In genomic region chr16:2205104-2205966, GRCh38 we compare ENCODE assay signal across 8 cellular contexts. TPM values are rescaled to one million over a fixed set of nuclear protein-coding genes. Genes with fewer than 3 reads are reported as not detected.
A peak's percentile ranks its signal among the peaks of the same experiment; 100 is the strongest.
DNase-seq lines count a peak whose midpoint lies in the region; ATAC-seq and TF ChIP-seq lines count a peak whose summit lies in the region.

A gene with protein sequence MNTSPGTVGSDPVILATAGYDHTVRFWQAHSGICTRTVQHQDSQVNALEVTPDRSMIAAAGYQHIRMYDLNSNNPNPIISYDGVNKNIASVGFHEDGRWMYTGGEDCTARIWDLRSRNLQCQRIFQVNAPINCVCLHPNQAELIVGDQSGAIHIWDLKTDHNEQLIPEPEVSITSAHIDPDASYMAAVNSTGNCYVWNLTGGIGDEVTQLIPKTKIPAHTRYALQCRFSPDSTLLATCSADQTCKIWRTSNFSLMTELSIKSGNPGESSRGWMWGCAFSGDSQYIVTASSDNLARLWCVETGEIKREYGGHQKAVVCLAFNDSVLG (plus strand): TSS chr16:2205454. CDS start chr16:2206086, 632 bp downstream.

- TF ChIP-seq POLR2A in ovary (IDR thresholded peaks at IDR 0.05): peak; percentile 77

- H3K27ac ChIP-seq in GM23338 (ENCODE audit: low read depth) (0 out of 2 replicates have a peak within 1 kb of the TSS, but pooled peaks have one; percentile 63), ovary (peak within 1 kb of the TSS; percentile 97 to 99), thymus (ENCODE audit: low read depth) (peak within 1 kb of the TSS; percentile 92)

- peak; percentile 64 for ATAC-seq in GM23338
- ATAC-seq in activated naive CD4-positive, alpha-beta T cell treated with anti-CD3 and anti-CD28 coated beads, Interleukin-2, amount 50 U/mL, for 72 hours: peak; percentile 79 to 84

- peaks cover 4% of the 10 kb centered on the region; the same call in 1 of the 2 replicates for H3K4me1 ChIP-seq in GM23338 (ENCODE audit: insufficient read depth)
- H3K4me1 ChIP-seq in Loucy (ENCODE audit: insufficient read depth, low read length, poor library complexity, severe bottlenecking): no peaks in the 10 kb centered on the region
- peaks cover 8% of the 10 kb centered on the region for H3K4me1 ChIP-seq in ovary (ENCODE audit: insufficient read depth)
- H3K4me1 ChIP-seq in thymus (ENCODE audit: control insufficient read depth, insufficient read depth, low read length): peaks cover 12% of the 10 kb centered on the region

- H3K9me3 ChIP-seq in Loucy (ENCODE audit: insufficient read depth, low read depth, low read length): no peaks in the 10 kb centered on the region
- H3K9me3 ChIP-seq in ovary: no peaks in the 10 kb centered on the region
- no peaks in the 10 kb centered on the region for H3K9me3 ChIP-seq in thymus (ENCODE audit: control insufficient read depth)

- H3K9me3 Mint-ChIP-seq in GM23338 (no peaks in the 10 kb centered on the region), glutamatergic neuron (ENCODE audit: unreplicated experiment) (peaks cover 15% of the 10 kb centered on the region)
- H3K9me3 Mint-ChIP-seq in activated naive CD4-positive, alpha-beta T cell treated with anti-CD3 and anti-CD28 coated beads, Interleukin-2, amount 50 U/mL, for 72 hours: no peaks in the 10 kb centered on the region

- TF ChIP-seq EP300 in ovary (IDR thresholded peaks at IDR 0.05): no peak

- H3K79me2 ChIP-seq in GM23338 (replicated peaks; ENCODE audit: insufficient read depth) (no peaks in the 10 kb centered on the region), Loucy (ENCODE audit: insufficient read depth, low read length) (peaks cover 6% of the 10 kb centered on the region; the same call in 1 of the 2 replicates)

- H3K27me3 ChIP-seq in GM23338 (ENCODE audit: insufficient read depth): peaks cover 16% of the 10 kb centered on the region
- no peaks in the 10 kb centered on the region for H3K27me3 ChIP-seq in Loucy (ENCODE audit: insufficient read depth, low read length, poor library complexity, severe bottlenecking)
- no peaks in the 10 kb centered on the region for H3K27me3 ChIP-seq in ovary
- peaks cover 2% of the 10 kb centered on the region for H3K27me3 ChIP-seq in thymus (ENCODE audit: control insufficient read depth, insufficient read depth)

- H3F3A ChIP-seq in GM23338 (replicated peaks; ENCODE audit: low read depth) (peaks cover 3% of the 10 kb centered on the region; the same call in 1 of the 2 replicates), Loucy (ENCODE audit: low read depth) (no peaks in the 10 kb centered on the region)

- H3K4me3 Mint-ChIP-seq in GM23338: peak within 1 kb of the TSS; percentile 84
- H3K4me3 Mint-ChIP-seq in glutamatergic neuron (ENCODE audit: unreplicated experiment): peak within 1 kb of the TSS; percentile 87

- intact Hi-C loops in ovary (cut with DNase I): no loop called here

- peak within 1 kb of the TSS; percentile 95 for H3K4me3 ChIP-seq in GM23338
- peak within 1 kb of the TSS; percentile 82 for H3K4me3 ChIP-seq in Loucy (ENCODE audit: low read length, poor library complexity, severe bottlenecking)
- peak within 1 kb of the TSS; percentile 93 for H3K4me3 ChIP-seq in ovary
- peak within 1 kb of the TSS; percentile 79 for H3K4me3 ChIP-seq in thymus (ENCODE audit: low read length)

- no peaks in the 10 kb centered on the region for H3K36me3 ChIP-seq in GM23338 (ENCODE audit: insufficient read depth)
- no peaks in the 10 kb centered on the region for H3K36me3 ChIP-seq in Loucy (ENCODE audit: insufficient read depth, low read length)
- H3K36me3 ChIP-seq in ovary: no peaks in the 10 kb centered on the region
- H3K36me3 ChIP-seq in thymus (ENCODE audit: control insufficient read depth, insufficient read depth): peaks cover 31% of the 10 kb centered on the region

- H3K27ac Mint-ChIP-seq in GM23338: peak within 1 kb of the TSS; percentile 8
- H3K27ac Mint-ChIP-seq in activated naive CD4-positive, alpha-beta T cell treated with anti-CD3 and anti-CD28 coated beads, Interleukin-2, amount 50 U/mL, for 72 hours: peak within 1 kb of the TSS; percentile 79 to 88
- peak within 1 kb of the TSS; percentile 91 for H3K27ac Mint-ChIP-seq in glutamatergic neuron (ENCODE audit: unreplicated experiment)

- H3K36me3 Mint-ChIP-seq in GM23338 (ENCODE audit: low read depth): peaks cover 14% of the 10 kb centered on the region
- H3K36me3 Mint-ChIP-seq in activated naive CD4-positive, alpha-beta T cell treated with anti-CD3 and anti-CD28 coated beads, Interleukin-2, amount 50 U/mL, for 72 hours: peaks cover 10 to 15% of the 10 kb centered on the region in 2 donors
- peaks cover 2% of the 10 kb centered on the region for H3K36me3 Mint-ChIP-seq in glutamatergic neuron (ENCODE audit: unreplicated experiment)

- DNase-seq in GF-D8 (lab: John Stamatoyannopoulos, UW) (peak; percentile 73), GM23338 (ENCODE audit: low spot score) (peak; percentile 89), SKM-1 (lab: John Stamatoyannopoulos, UW; ENCODE audit: unreplicated experiment) (peak; percentile 64), glutamatergic neuron (peak; percentile 85), ovary (peak; percentile 85 to 93 (median 91))
- DNase-seq in activated naive CD4-positive, alpha-beta T cell treated with anti-CD3 and anti-CD28 coated beads, Interleukin-2, amount 50 U/mL, for 72 hours (ENCODE audit: low spot score in 2 of 2): peak; percentile 90 to 93

- H3K4me2 ChIP-seq in GM23338: peak within 1 kb of the TSS; percentile 95
- H3K4me2 ChIP-seq in Loucy (ENCODE audit: low read depth, low read length, poor library complexity, severe bottlenecking): peak within 1 kb of the TSS; percentile 87

- WGBS in ovary, 3 donors: 0 to 1% (median 0%) methylated on average over 42 to 93 of the region's 93 CpGs
- under 1% methylated on average over 93 of the region's 93 CpGs for WGBS in thymus

- H3K9me2 ChIP-seq in GM23338 (ENCODE audit: insufficient read depth) (no peaks in the 10 kb centered on the region), Loucy (replicated peaks; ENCODE audit: low read depth, low read length) (no peaks in the 10 kb centered on the region)

- H3K27me3 Mint-ChIP-seq in GM23338 (ENCODE audit: insufficient read depth, low read depth, poor library complexity): peaks cover 20% of the 10 kb centered on the region
- peaks cover 15% of the 10 kb centered on the region for H3K27me3 Mint-ChIP-seq in glutamatergic neuron (ENCODE audit: unreplicated experiment)

- H3K4me1 Mint-ChIP-seq in GM23338 (peaks cover 13% of the 10 kb centered on the region), glutamatergic neuron (ENCODE audit: low read depth, unreplicated experiment) (peaks cover 8% of the 10 kb centered on the region)

- H3K9ac ChIP-seq in Loucy (ENCODE audit: low read depth, low read length, poor library complexity, severe bottlenecking): peak within 1 kb of the TSS; percentile 79

- H4K20me1 ChIP-seq in GM23338 (replicated peaks; ENCODE audit: insufficient read depth) (no peaks in the 10 kb centered on the region), Loucy (ENCODE audit: insufficient read depth, low read length, poor library complexity, severe bottlenecking) (no peaks in the 10 kb centered on the region)

- no peak for TF ChIP-seq CTCF in GM23338 (conservative IDR thresholded peaks at IDR 0.05; ENCODE audit: low read depth in 2 of 2)
- TF ChIP-seq CTCF in Loucy (conservative IDR thresholded peaks at IDR 0.05; ENCODE audit: low read length): no peak
- TF ChIP-seq CTCF in glutamatergic neuron (IDR thresholded peaks at IDR 0.05; ENCODE audit: partially characterized antibody, unreplicated experiment): peak; percentile 32
- TF ChIP-seq CTCF in ovary (IDR thresholded peaks at IDR 0.05): peak in 1 of 3 donors; percentile 25

- H2AFZ ChIP-seq in GM23338 (peak within 1 kb of the TSS; percentile 100), Loucy (ENCODE audit: low read length) (peak within 1 kb of the TSS; percentile 83)

RNA-seq across cellular contexts. Expression of the gene that starts here (rescaled TPM):
- total RNA-seq in GM23338 (2014; rRNA removed; shearing (Covaris generic)): 98.1 and 138 TPM in 2 replicates
- polyA plus RNA-seq in GM23338 (2016; fragmentation: Nextera tagmentation; extraction: Ambion mirVana) (55.3 and 58.8 TPM in 2 replicates), ovary (10 to 100 TPM in 1 of 2 donors, 1 to 10 TPM in 1; 7.4 to 42.9 TPM), thymus (34.6 TPM)
- 10 to 100 TPM; 49.5 to 52.2 TPM for total RNA-seq in activated naive CD4-positive, alpha-beta T cell treated with anti-CD3 and anti-CD28 coated beads, Interleukin-2, amount 50 U/mL, for 72 hours
- total RNA-seq in glutamatergic neuron (ENCODE audit: unreplicated experiment) (57.9 TPM), ovary (10 to 100 TPM; 24.5 to 56.2 (median 28.4) TPM)

Comparison
In these comparisons a context has a peak if more than half of its experiments do, and no peak if none do; other contexts are left out.
1. Peak in every context shown above with its lines: DNase-seq, ATAC-seq, H3K4me3 ChIP-seq and H3K27ac ChIP-seq.
2. H3K27ac Mint-ChIP-seq: peak in every context shown above with its lines; median percentile 91 in glutamatergic neuron; 84 in activated naive CD4-positive, alpha-beta T cell treated with anti-CD3 and anti-CD28 coated beads, Interleukin-2, amount 50 U/mL, for 72 hours; 8 in GM23338.